ENCODE assay signal across 26 cellular contexts in the genomic region with DNA sequence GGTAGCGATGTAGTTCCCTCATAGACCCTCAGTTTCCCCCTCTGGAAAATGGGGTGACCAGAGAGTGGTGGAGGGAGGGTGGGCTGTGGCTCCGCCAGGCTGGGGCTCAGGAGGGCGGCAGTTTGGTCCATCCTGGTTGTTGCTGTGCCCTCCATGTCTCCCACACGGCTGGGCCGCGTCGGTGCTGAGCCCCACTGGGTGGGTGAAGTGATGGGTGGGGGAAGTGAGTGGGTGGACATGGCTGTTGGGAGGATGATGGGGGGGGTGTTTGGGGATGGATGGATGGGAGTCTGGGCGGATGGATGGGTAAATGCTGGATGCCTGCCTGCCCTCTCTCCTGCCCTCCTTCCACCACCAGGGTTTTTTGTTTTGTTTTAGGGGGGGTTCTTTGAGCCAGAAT. TPM values are rescaled to one million over a fixed set of nuclear protein-coding genes. Genes with fewer than 3 reads are reported as not detected.
"Had no signal": no experiment of that assay in that cellular context is flagged by ENCODE, and none has a peak within 500 bp of the region (broad histone marks: within the 10 kb centered on the region; RNA-seq: fewer than 3 reads in every experiment).

No MANE protein-coding gene starts in this region.

- H3K4me3 Mint-ChIP-seq: dendritic cell treated with granulocyte-macrophage colony-stimulating factor and Interleukin-4, amounts not matched to agents 40 ng/mL and 50 ng/mL, for 4 days; naive thymus-derived CD8-positive, alpha-beta T cell; nephron progenitor cell; stimulated activated naive B cell treated with anti-CD40 and anti-IgM and Interleukin-4, amounts not matched to agents 10 μg/mL and 1 μg/mL and 100 μg/mL, for 72 hours; stimulated activated naive CD8-positive, alpha-beta T cell treated with anti-CD3 and anti-CD28 coated beads, Interleukin-15, Interleukin-2, amounts not matched to agents 100 ng/mL and 50 ng/mL, for 24 hours had no signal

- H3K4me1 Mint-ChIP-seq: nephron progenitor cell had no signal

- DNase-seq: colonic mucosa; effector memory CD4-positive, alpha-beta T cell; erythroblast; esophagus squamous epithelium; foreskin melanocyte; heart left ventricle; left cardiac atrium; lower lobe of right lung; naive thymus-derived CD8-positive, alpha-beta T cell; nephron progenitor cell; nucleus accumbens; ovary; right cardiac atrium; small intestine; stimulated activated CD4-positive, alpha-beta T cell treated with anti-CD3 and anti-CD28 coated beads, Interleukin-15, amount 100 ng/mL, for 24 hours; stimulated activated CD4-positive, alpha-beta T cell treated with anti-CD3 and anti-CD28 coated beads, Interleukin-2, amount 100 ng/mL, for 48 hours; stimulated activated naive B cell treated with anti-CD40 and anti-IgM and Interleukin-4, amounts not matched to agents 10 μg/mL and 1 μg/mL and 100 μg/mL, for 72 hours; transverse colon; upper lobe of right lung; uterus had no signal

- H3K27ac Mint-ChIP-seq: dendritic cell treated with granulocyte-macrophage colony-stimulating factor and Interleukin-4, amounts not matched to agents 40 ng/mL and 50 ng/mL, for 4 days; nephron progenitor cell; stimulated activated naive CD8-positive, alpha-beta T cell treated with anti-CD3 and anti-CD28 coated beads, Interleukin-15, Interleukin-2, amounts not matched to agents 100 ng/mL and 50 ng/mL, for 24 hours had no signal

- H3K9me3 Mint-ChIP-seq: dendritic cell treated with granulocyte-macrophage colony-stimulating factor and Interleukin-4, amounts not matched to agents 40 ng/mL and 50 ng/mL, for 4 days; nephron progenitor cell; stimulated activated naive B cell treated with anti-CD40 and anti-IgM and Interleukin-4, amounts not matched to agents 10 μg/mL and 1 μg/mL and 100 μg/mL, for 72 hours; stimulated activated naive CD8-positive, alpha-beta T cell treated with anti-CD3 and anti-CD28 coated beads, Interleukin-15, Interleukin-2, amounts not matched to agents 100 ng/mL and 50 ng/mL, for 24 hours had no signal

- H3K36me3 ChIP-seq: ovary, uterus had no signal

- H3K27me3 ChIP-seq: colonic mucosa, esophagus squamous epithelium, heart left ventricle, hepatocyte, left lung, ovary, suprapubic skin, transverse colon, upper lobe of right lung, uterus had no signal

- H3K9me3 ChIP-seq: colonic mucosa, esophagus squamous epithelium, heart left ventricle, left lung, lower lobe of right lung, ovary, psoas muscle, suprapubic skin, transverse colon, upper lobe of right lung, uterus had no signal

- H3K27me3 Mint-ChIP-seq: dendritic cell treated with granulocyte-macrophage colony-stimulating factor and Interleukin-4, amounts not matched to agents 40 ng/mL and 50 ng/mL, for 4 days; naive thymus-derived CD8-positive, alpha-beta T cell; stimulated activated naive B cell treated with anti-CD40 and anti-IgM and Interleukin-4, amounts not matched to agents 10 μg/mL and 1 μg/mL and 100 μg/mL, for 72 hours; stimulated activated naive CD8-positive, alpha-beta T cell treated with anti-CD3 and anti-CD28 coated beads, Interleukin-15, Interleukin-2, amounts not matched to agents 100 ng/mL and 50 ng/mL, for 24 hours had no signal

- H3K4me3 ChIP-seq: colonic mucosa, esophagus squamous epithelium, heart left ventricle, hepatocyte, left lung, lower lobe of right lung, ovary, psoas muscle, suprapubic skin, transverse colon, upper lobe of right lung, uterus had no signal

- H3K27ac ChIP-seq: colonic mucosa, hepatocyte, left lung, lower lobe of right lung, ovary, psoas muscle, suprapubic skin, upper lobe of right lung had no signal

- H3K4me1 ChIP-seq: colonic mucosa, psoas muscle, upper lobe of right lung had no signal

RNA-seq across cellular contexts. Expression of a gene that starts 16.6 kb away (rescaled TPM):
- total RNA-seq: naive thymus-derived CD8-positive, alpha-beta T cell had no signal
- polyA plus RNA-seq: naive thymus-derived CD8-positive, alpha-beta T cell had no signal
